Comparison of ENCODE assay signal across 10 cellular contexts in the genomic region with DNA sequence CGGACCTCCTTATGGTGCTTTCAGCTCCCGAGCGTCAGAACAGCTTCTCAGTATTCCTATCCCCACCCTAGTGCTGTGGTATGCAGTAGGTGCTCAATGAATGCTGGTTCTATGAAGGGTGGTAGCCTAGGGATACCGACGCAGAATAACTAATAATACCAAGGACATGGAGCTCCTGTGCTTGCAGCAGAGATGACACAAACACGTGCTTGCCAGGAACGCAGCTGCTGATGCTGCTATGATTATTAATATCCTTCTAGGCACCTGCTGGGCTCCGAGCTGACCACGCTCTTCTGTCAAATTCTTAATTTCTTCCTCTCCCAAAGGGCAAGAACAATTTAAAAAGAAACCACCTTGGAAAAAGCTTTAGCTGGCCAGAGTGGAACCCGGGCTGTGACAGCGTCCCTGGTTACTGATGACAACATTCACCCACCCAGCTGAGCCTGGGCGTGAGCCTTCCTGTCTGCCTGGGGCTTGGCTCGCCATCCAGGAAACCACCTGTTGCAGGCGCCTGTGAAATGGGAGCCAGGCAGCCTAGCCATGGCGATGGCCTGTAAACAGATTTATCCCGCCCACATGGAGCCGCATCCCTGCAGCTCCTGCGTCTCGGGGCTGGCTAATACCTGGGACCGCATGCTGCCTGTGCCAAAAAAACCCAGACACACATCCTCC. TPM values are rescaled to one million over a fixed set of nuclear protein-coding genes. Genes with fewer than 3 reads are reported as not detected.
A peak's percentile ranks its signal among the peaks of the same experiment; 100 is the strongest.
DNase-seq lines count a peak whose midpoint lies in the region; ATAC-seq and TF ChIP-seq lines count a peak whose summit lies in the region.
"Had no signal": no experiment of that assay in that cellular context is flagged by ENCODE, and none has a peak within 500 bp of the region (broad histone marks: within the 10 kb centered on the region; RNA-seq: fewer than 3 reads in every experiment).

No MANE protein-coding gene starts in this region.

- no peaks in the 10 kb centered on the region for H3K9me3 ChIP-seq in hepatocyte (ENCODE audit: low read depth)

- no peak overlapping the region for H3K27ac Mint-ChIP-seq in activated CD4-positive, alpha-beta T cell treated with anti-CD3 and anti-CD28 coated beads, Interleukin-2, amount 10 ng/mL, durations not matched to agents 7 days and 5 days
- H3K27ac Mint-ChIP-seq: T-cell had no signal

- no peak overlapping the region for H2AFZ ChIP-seq in hepatocyte

- no peaks in the 10 kb centered on the region for H3K36me3 Mint-ChIP-seq in activated CD4-positive, alpha-beta T cell treated with anti-CD3 and anti-CD28 coated beads, Interleukin-2, amount 10 ng/mL, durations not matched to agents 7 days and 5 days (ENCODE audit: low read depth)
- H3K36me3 Mint-ChIP-seq: T-cell had no signal

- H3K79me2 ChIP-seq in hepatocyte = peaks cover 9% of the 10 kb centered on the region

- no peak for ATAC-seq in HG03469 (IDR thresholded peaks at IDR 0.05; ENCODE audit: unreplicated experiment)
- ATAC-seq: T-cell had no signal

- no peaks in the 10 kb centered on the region for H3K36me3 ChIP-seq in hepatocyte (replicated peaks; ENCODE audit: insufficient read depth, low read depth)
- H3K36me3 ChIP-seq: cardiac muscle cell had no signal

- peak overlapping the region; percentile 46 for H3K4me2 ChIP-seq in hepatocyte

- H3K4me3 Mint-ChIP-seq in activated CD4-positive, alpha-beta T cell treated with anti-CD3 and anti-CD28 coated beads, Interleukin-2, amount 10 ng/mL, durations not matched to agents 7 days and 5 days = no peak overlapping the region
- H3K4me3 Mint-ChIP-seq: T-cell had no signal

- no peaks in the 10 kb centered on the region for H4K20me1 ChIP-seq in hepatocyte (ENCODE audit: insufficient read depth, poor library complexity, severe bottlenecking)

- TF ChIP-seq CTCF in hepatocyte (IDR thresholded peaks at IDR 0.05; ENCODE audit: poor library complexity) = no peak

- POLR2A ChIA-PET in HEK293T (lab: Yijun Ruan, JAX) = no interaction called here
- POLR2A ChIA-PET in activated CD4-positive, alpha-beta T cell treated with anti-CD3 and anti-CD28 coated beads, Interleukin-2, amount 10 ng/mL, durations not matched to agents 7 days and 5 days (lab: Charles Lee) = no interaction called here

- H3K27ac ChIP-seq in hepatocyte = no peak overlapping the region
- H3K27ac ChIP-seq: cardiac muscle cell had no signal

- peaks cover 5% of the 10 kb centered on the region for H3K4me1 ChIP-seq in hepatocyte (ENCODE audit: insufficient read depth)

- H3K4me1 Mint-ChIP-seq in activated CD4-positive, alpha-beta T cell treated with anti-CD3 and anti-CD28 coated beads, Interleukin-2, amount 10 ng/mL, durations not matched to agents 7 days and 5 days = peaks cover 4% of the 10 kb centered on the region

- 58% methylated on average over 20 of the region's 20 CpGs for WGBS in hepatocyte (ENCODE audit: low lambda C conversion rate, missing lambda C conversion rate)

- peaks cover 8% of the 10 kb centered on the region for H3K27me3 Mint-ChIP-seq in activated CD4-positive, alpha-beta T cell treated with anti-CD3 and anti-CD28 coated beads, Interleukin-2, amount 10 ng/mL, durations not matched to agents 7 days and 5 days

- no peaks in the 10 kb centered on the region for H3K9me3 Mint-ChIP-seq in activated CD4-positive, alpha-beta T cell treated with anti-CD3 and anti-CD28 coated beads, Interleukin-2, amount 10 ng/mL, durations not matched to agents 7 days and 5 days

- H3K9me2 ChIP-seq in hepatocyte (replicated peaks; ENCODE audit: insufficient read depth) = no peaks in the 10 kb centered on the region

- CTCF ChIA-PET in HEK293T (lab: Yijun Ruan, JAX) = no interaction called here
- CTCF ChIA-PET in activated CD4-positive, alpha-beta T cell treated with anti-CD3 and anti-CD28 coated beads, Interleukin-2, amount 10 ng/mL, durations not matched to agents 7 days and 5 days (lab: Charles Lee) = no interaction called here

- DNase-seq in activated CD8-positive, alpha-beta memory T cell treated with anti-CD3 and anti-CD28 coated beads, Interleukin-2, amount 50 U/mL, for 48 hours = peak; percentile 35
- no peak for DNase-seq in activated CD8-positive, alpha-beta memory T cell treated with anti-CD3 and anti-CD28 coated beads, Interleukin-2, amount 50 U/mL, for 4 hours
- DNase-seq in NCI-H82 treated with DMSO at 0.1 percent for 48 hours (lab: John Stamatoyannopoulos, UW; ENCODE audit: unreplicated experiment) (peak; percentile 8), hepatocyte (ENCODE audit: low spot score) (peak; percentile 42), ureter (ENCODE audit: low spot score) (peak; percentile 66), HEK293T (ENCODE audit: extremely low spot score) (no peak)
- no peak for DNase-seq in activated CD4-positive, alpha-beta T cell treated with anti-CD3 and anti-CD28 coated beads, Interleukin-2, amount 10 ng/mL, durations not matched to agents 7 days and 5 days

- H3K27me3 ChIP-seq in hepatocyte = no peaks in the 10 kb centered on the region

- H3K4me3 ChIP-seq in hepatocyte = no peak overlapping the region
- H3K4me3 ChIP-seq: cardiac muscle cell had no signal

TF ChIP-seq in HEK293T, 16 proteins besides CTCF, POLR2A, EP300 and RAD21:
- TF ChIP-seq SP1 (IDR thresholded peaks at IDR 0.05) (no peak), FOXA1 (IDR thresholded peaks at IDR 0.05) (no peak), ELF4 (IDR thresholded peaks at IDR 0.05) (no peak), BHLHE40 (IDR thresholded peaks at IDR 0.05; ENCODE audit: borderline replicate concordance) (no peak), HDGF (IDR thresholded peaks at IDR 0.05; ENCODE audit: borderline replicate concordance) (no peak), L3MBTL2 (conservative IDR thresholded peaks at IDR 0.05) (no peak), TARDBP (IDR thresholded peaks at IDR 0.05) (no peak), ARNT (IDR thresholded peaks at IDR 0.05) (no peak), SUZ12 (IDR thresholded peaks at IDR 0.05) (no peak)
- TF ChIP-seq, protein P1, sequence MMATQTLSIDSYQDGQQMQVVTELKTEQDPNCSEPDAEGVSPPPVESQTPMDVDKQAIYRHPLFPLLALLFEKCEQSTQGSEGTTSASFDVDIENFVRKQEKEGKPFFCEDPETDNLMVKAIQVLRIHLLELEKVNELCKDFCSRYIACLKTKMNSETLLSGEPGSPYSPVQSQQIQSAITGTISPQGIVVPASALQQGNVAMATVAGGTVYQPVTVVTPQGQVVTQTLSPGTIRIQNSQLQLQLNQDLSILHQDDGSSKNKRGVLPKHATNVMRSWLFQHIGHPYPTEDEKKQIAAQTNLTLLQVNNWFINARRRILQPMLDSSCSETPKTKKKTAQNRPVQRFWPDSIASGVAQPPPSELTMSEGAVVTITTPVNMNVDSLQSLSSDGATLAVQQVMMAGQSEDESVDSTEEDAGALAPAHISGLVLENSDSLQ (IDR thresholded peaks at IDR 0.05) = no peak

RNA-seq across cellular contexts. Expression of gene CLMN, which starts 28.8 kb away (rescaled TPM):
- total RNA-seq in hepatocyte (12.0 and 15.7 TPM in 2 replicates), ureter (91.9 TPM)
- polyA plus RNA-seq in hepatocyte = 40.0 and 53.9 TPM in 2 replicates
- total RNA-seq in activated CD4-positive, alpha-beta T cell treated with anti-CD3 and anti-CD28 coated beads, Interleukin-2, amount 10 ng/mL, durations not matched to agents 7 days and 5 days = under 1 TPM; 0.42 to 0.94 TPM

Comparison
In these comparisons a context has a peak if more than half of its experiments do, and no peak if none do; other contexts are left out.
1. DNase-seq: peak in activated CD8-positive, alpha-beta memory T cell treated with anti-CD3 and anti-CD28 coated beads, Interleukin-2, amount 50 U/mL, for 48 hours (single experiment), NCI-H82 treated with DMSO at 0.1 percent for 48 hours (single experiment), hepatocyte (single experiment) and ureter (single experiment); none in activated CD8-positive, alpha-beta memory T cell treated with anti-CD3 and anti-CD28 coated beads, Interleukin-2, amount 50 U/mL, for 4 hours (single experiment), HEK293T (single experiment) and activated CD4-positive, alpha-beta T cell treated with anti-CD3 and anti-CD28 coated beads, Interleukin-2, amount 10 ng/mL, durations not matched to agents 7 days and 5 days (single experiment).